ENCODE assay signal across 2 cellular contexts in the genomic region with DNA sequence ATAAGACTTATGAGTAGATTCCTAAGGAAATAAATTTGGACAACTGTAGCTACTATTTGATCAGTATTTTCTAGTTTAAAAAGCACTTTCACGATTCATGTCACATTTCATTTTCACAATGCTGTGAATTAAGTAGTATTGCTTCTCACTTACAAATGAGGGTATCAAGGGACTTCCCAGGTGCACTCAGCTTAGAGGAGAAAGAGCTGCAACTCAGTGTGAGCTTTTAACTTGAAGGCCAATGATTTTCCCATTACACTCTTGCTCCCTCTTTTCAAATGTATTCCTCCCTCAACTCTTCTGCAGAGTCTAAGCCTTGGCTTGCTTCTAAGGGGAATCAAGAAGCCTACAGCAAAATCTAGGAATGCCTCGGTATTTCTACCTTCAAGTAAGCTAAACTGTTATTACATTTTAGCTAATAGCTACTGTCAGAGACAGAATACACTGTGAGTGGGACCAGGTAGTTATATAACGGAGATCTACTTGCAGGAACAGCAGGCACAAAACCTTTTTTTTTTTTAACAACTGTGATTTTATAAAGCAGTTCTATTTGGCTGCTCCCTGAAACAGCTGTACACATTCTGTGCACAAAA.
TF ChIP-seq lines count a peak whose summit lies in the region.

No MANE protein-coding gene starts in this region.

TF ChIP-seq in GM23338, 12 proteins besides CTCF, POLR2A, EP300 and RAD21 (continued from another document):
- TF ChIP-seq, protein P1, sequence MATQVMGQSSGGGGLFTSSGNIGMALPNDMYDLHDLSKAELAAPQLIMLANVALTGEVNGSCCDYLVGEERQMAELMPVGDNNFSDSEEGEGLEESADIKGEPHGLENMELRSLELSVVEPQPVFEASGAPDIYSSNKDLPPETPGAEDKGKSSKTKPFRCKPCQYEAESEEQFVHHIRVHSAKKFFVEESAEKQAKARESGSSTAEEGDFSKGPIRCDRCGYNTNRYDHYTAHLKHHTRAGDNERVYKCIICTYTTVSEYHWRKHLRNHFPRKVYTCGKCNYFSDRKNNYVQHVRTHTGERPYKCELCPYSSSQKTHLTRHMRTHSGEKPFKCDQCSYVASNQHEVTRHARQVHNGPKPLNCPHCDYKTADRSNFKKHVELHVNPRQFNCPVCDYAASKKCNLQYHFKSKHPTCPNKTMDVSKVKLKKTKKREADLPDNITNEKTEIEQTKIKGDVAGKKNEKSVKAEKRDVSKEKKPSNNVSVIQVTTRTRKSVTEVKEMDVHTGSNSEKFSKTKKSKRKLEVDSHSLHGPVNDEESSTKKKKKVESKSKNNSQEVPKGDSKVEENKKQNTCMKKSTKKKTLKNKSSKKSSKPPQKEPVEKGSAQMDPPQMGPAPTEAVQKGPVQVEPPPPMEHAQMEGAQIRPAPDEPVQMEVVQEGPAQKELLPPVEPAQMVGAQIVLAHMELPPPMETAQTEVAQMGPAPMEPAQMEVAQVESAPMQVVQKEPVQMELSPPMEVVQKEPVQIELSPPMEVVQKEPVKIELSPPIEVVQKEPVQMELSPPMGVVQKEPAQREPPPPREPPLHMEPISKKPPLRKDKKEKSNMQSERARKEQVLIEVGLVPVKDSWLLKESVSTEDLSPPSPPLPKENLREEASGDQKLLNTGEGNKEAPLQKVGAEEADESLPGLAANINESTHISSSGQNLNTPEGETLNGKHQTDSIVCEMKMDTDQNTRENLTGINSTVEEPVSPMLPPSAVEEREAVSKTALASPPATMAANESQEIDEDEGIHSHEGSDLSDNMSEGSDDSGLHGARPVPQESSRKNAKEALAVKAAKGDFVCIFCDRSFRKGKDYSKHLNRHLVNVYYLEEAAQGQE (IDR thresholded peaks at IDR 0.05; ENCODE audit: unreplicated experiment): no peak
- TF ChIP-seq, protein P2, sequence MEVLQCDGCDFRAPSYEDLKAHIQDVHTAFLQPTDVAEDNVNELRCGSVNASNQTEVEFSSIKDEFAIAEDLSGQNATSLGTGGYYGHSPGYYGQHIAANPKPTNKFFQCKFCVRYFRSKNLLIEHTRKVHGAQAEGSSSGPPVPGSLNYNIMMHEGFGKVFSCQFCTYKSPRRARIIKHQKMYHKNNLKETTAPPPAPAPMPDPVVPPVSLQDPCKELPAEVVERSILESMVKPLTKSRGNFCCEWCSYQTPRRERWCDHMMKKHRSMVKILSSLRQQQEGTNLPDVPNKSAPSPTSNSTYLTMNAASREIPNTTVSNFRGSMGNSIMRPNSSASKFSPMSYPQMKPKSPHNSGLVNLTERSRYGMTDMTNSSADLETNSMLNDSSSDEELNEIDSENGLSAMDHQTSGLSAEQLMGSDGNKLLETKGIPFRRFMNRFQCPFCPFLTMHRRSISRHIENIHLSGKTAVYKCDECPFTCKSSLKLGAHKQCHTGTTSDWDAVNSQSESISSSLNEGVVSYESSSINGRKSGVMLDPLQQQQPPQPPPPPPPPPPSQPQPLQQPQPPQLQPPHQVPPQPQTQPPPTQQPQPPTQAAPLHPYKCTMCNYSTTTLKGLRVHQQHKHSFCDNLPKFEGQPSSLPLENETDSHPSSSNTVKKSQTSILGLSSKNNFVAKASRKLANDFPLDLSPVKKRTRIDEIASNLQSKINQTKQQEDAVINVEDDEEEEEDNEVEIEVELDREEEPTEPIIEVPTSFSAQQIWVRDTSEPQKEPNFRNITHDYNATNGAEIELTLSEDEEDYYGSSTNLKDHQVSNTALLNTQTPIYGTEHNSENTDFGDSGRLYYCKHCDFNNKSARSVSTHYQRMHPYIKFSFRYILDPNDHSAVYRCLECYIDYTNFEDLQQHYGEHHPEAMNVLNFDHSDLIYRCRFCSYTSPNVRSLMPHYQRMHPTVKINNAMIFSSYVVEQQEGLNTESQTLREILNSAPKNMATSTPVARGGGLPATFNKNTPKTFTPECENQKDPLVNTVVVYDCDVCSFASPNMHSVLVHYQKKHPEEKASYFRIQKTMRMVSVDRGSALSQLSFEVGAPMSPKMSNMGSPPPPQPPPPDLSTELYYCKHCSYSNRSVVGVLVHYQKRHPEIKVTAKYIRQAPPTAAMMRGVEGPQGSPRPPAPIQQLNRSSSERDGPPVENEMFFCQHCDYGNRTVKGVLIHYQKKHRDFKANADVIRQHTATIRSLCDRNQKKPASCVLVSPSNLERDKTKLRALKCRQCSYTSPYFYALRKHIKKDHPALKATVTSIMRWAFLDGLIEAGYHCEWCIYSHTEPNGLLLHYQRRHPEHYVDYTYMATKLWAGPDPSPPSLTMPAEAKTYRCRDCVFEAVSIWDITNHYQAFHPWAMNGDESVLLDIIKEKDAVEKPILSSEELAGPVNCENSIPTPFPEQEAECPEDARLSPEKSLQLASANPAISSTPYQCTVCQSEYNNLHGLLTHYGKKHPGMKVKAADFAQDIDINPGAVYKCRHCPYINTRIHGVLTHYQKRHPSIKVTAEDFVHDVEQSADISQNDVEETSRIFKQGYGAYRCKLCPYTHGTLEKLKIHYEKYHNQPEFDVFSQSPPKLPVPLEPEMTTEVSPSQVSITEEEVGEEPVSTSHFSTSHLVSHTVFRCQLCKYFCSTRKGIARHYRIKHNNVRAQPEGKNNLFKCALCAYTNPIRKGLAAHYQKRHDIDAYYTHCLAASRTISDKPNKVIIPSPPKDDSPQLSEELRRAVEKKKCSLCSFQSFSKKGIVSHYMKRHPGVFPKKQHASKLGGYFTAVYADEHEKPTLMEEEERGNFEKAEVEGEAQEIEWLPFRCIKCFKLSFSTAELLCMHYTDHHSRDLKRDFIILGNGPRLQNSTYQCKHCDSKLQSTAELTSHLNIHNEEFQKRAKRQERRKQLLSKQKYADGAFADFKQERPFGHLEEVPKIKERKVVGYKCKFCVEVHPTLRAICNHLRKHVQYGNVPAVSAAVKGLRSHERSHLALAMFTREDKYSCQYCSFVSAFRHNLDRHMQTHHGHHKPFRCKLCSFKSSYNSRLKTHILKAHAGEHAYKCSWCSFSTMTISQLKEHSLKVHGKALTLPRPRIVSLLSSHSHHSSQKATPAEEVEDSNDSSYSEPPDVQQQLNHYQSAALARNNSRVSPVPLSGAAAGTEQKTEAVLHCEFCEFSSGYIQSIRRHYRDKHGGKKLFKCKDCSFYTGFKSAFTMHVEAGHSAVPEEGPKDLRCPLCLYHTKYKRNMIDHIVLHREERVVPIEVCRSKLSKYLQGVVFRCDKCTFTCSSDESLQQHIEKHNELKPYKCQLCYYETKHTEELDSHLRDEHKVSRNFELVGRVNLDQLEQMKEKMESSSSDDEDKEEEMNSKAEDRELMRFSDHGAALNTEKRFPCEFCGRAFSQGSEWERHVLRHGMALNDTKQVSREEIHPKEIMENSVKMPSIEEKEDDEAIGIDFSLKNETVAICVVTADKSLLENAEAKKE (CRISPR knock-in tag; IDR thresholded peaks at IDR 0.05): no peak
- TF ChIP-seq, protein P3, sequence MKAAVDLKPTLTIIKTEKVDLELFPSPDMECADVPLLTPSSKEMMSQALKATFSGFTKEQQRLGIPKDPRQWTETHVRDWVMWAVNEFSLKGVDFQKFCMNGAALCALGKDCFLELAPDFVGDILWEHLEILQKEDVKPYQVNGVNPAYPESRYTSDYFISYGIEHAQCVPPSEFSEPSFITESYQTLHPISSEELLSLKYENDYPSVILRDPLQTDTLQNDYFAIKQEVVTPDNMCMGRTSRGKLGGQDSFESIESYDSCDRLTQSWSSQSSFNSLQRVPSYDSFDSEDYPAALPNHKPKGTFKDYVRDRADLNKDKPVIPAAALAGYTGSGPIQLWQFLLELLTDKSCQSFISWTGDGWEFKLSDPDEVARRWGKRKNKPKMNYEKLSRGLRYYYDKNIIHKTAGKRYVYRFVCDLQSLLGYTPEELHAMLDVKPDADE (IDR thresholded peaks at IDR 0.05): no peak
- no peak for TF ChIP-seq CREB1 (CRISPR knock-in tag; IDR thresholded peaks at IDR 0.05; ENCODE audit: low read depth)
- no peak for TF ChIP-seq JUNB (IDR thresholded peaks at IDR 0.05; ENCODE audit: unreplicated experiment)
- no peak for TF ChIP-seq NANOG (IDR thresholded peaks at IDR 0.05; ENCODE audit: borderline replicate concordance)
- no peak for TF ChIP-seq POLR2AphosphoS5 (IDR thresholded peaks at IDR 0.05; ENCODE audit: low read depth)

TF ChIP-seq in WTC11, 78 proteins besides CTCF, POLR2A, EP300 and RAD21 (continued from another document):
- no peak for TF ChIP-seq FOXP1 (CRISPR knock-in tag; IDR thresholded peaks at IDR 0.05; ENCODE audit: borderline replicate concordance)
- TF ChIP-seq, protein P4, sequence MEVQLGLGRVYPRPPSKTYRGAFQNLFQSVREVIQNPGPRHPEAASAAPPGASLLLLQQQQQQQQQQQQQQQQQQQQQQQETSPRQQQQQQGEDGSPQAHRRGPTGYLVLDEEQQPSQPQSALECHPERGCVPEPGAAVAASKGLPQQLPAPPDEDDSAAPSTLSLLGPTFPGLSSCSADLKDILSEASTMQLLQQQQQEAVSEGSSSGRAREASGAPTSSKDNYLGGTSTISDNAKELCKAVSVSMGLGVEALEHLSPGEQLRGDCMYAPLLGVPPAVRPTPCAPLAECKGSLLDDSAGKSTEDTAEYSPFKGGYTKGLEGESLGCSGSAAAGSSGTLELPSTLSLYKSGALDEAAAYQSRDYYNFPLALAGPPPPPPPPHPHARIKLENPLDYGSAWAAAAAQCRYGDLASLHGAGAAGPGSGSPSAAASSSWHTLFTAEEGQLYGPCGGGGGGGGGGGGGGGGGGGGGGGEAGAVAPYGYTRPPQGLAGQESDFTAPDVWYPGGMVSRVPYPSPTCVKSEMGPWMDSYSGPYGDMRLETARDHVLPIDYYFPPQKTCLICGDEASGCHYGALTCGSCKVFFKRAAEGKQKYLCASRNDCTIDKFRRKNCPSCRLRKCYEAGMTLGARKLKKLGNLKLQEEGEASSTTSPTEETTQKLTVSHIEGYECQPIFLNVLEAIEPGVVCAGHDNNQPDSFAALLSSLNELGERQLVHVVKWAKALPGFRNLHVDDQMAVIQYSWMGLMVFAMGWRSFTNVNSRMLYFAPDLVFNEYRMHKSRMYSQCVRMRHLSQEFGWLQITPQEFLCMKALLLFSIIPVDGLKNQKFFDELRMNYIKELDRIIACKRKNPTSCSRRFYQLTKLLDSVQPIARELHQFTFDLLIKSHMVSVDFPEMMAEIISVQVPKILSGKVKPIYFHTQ (CRISPR knock-in tag; IDR thresholded peaks at IDR 0.05): no peak
- no peak for TF ChIP-seq NR3C1 (CRISPR knock-in tag; conservative IDR thresholded peaks at IDR 0.05; ENCODE audit: low read depth)
- no peak for TF ChIP-seq SP1 (CRISPR knock-in tag; conservative IDR thresholded peaks at IDR 0.05)
- no peak for TF ChIP-seq GRHL2 (CRISPR knock-in tag; IDR thresholded peaks at IDR 0.05; ENCODE audit: insufficient replicate concordance, severe bottlenecking)
- TF ChIP-seq, protein P5, sequence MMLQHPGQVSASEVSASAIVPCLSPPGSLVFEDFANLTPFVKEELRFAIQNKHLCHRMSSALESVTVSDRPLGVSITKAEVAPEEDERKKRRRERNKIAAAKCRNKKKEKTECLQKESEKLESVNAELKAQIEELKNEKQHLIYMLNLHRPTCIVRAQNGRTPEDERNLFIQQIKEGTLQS (CRISPR knock-in tag; conservative IDR thresholded peaks at IDR 0.05): no peak
- TF ChIP-seq HMGA2 (CRISPR knock-in tag; IDR thresholded peaks at IDR 0.05): no peak
- TF ChIP-seq, protein P6, sequence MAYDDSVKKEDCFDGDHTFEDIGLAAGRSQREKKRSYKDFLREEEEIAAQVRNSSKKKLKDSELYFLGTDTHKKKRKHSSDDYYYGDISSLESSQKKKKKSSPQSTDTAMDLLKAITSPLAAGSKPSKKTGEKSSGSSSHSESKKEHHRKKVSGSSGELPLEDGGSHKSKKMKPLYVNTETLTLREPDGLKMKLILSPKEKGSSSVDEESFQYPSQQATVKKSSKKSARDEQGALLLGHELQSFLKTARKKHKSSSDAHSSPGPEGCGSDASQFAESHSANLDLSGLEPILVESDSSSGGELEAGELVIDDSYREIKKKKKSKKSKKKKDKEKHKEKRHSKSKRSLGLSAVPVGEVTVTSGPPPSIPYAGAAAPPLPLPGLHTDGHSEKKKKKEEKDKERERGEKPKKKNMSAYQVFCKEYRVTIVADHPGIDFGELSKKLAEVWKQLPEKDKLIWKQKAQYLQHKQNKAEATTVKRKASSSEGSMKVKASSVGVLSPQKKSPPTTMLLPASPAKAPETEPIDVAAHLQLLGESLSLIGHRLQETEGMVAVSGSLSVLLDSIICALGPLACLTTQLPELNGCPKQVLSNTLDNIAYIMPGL (CRISPR knock-in tag; IDR thresholded peaks at IDR 0.05): no peak
- TF ChIP-seq ZBTB21 (CRISPR knock-in tag; IDR thresholded peaks at IDR 0.05; ENCODE audit: borderline replicate concordance): no peak
- TF ChIP-seq, protein P7, sequence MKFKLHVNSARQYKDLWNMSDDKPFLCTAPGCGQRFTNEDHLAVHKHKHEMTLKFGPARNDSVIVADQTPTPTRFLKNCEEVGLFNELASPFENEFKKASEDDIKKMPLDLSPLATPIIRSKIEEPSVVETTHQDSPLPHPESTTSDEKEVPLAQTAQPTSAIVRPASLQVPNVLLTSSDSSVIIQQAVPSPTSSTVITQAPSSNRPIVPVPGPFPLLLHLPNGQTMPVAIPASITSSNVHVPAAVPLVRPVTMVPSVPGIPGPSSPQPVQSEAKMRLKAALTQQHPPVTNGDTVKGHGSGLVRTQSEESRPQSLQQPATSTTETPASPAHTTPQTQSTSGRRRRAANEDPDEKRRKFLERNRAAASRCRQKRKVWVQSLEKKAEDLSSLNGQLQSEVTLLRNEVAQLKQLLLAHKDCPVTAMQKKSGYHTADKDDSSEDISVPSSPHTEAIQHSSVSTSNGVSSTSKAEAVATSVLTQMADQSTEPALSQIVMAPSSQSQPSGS (CRISPR knock-in tag; IDR thresholded peaks at IDR 0.05; ENCODE audit: borderline replicate concordance, low read depth): no peak
